Comparison of ENCODE assay signal across 1 cellular context in the genomic region with DNA sequence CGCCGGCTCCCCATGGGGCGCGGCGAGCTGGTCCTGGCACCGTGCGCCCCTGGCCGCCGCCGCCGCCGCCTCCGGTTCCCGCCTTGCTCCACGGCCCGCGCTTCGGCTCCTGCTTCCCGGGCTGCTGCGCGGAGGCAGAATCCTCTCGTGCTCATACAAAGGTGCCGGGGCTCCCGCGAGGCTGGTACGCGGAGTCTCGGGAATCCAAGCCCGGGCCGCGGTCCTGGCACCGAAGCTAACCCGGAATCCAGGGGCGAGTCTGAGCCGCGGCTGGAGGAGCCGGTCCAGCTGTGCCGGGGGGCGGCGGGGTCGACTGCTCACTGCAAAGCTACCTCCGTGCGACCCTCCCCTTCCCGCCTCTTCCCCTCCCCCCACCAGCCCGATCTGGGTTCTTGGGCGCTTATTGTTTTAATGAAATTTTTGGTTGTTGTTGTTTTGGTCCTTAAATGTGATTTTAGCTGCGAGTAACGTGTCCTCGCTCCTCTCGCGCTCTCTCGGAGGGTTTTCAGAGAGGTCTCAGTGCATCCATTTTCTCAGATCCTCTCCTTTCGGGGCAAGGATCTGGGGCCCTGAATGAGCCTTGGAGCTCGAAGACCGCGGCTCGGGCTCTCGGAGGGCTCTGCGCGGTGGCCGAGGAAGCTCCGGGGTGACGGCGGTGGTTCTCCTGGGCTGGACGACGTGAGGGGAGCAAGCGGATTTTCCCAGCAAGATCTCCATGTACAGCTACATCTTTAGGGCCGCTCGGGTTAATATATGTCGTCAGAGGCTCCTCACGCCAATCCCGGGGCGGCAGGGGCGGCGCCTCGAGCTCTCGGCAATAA.
TF ChIP-seq lines count a peak whose summit lies in the region.

A gene (minus strand): TSS at position 725 of the 821 bp plus-strand sequence. CDS start 940 bp downstream, outside the sequence.

TF ChIP-seq in SK-N-SH treated with all-trans-retinoic acid at 6 μM for 48 hours, 23 proteins besides CTCF, POLR2A, EP300 and RAD21 (continued from another document):
- TF ChIP-seq, protein P1, sequence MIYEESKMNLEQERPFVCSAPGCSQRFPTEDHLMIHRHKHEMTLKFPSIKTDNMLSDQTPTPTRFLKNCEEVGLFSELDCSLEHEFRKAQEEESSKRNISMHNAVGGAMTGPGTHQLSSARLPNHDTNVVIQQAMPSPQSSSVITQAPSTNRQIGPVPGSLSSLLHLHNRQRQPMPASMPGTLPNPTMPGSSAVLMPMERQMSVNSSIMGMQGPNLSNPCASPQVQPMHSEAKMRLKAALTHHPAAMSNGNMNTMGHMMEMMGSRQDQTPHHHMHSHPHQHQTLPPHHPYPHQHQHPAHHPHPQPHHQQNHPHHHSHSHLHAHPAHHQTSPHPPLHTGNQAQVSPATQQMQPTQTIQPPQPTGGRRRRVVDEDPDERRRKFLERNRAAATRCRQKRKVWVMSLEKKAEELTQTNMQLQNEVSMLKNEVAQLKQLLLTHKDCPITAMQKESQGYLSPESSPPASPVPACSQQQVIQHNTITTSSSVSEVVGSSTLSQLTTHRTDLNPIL (CRISPR knock-in tag; IDR thresholded peaks at IDR 0.05; ENCODE audit: low read depth): no peak
TF ChIP-seq in SK-N-SH treated with all-trans-retinoic acid at 6 μM for 48 hours: peak in this region for 3.
